24 cellular contexts compared by ENCODE assay signal in genomic region chr2:15932394-15933183, GRCh38. TPM values are rescaled to one million over a fixed set of nuclear protein-coding genes. Genes with fewer than 3 reads are reported as not detected.
"Had no signal": no experiment of that assay in that cellular context is flagged by ENCODE, and none has a peak within 500 bp of the region (broad histone marks: within the 10 kb centered on the region; RNA-seq: fewer than 3 reads in every experiment).

No MANE protein-coding gene starts in this region.

- DNase-seq: Kasumi-1, MM.1S, NCI-H1092 treated with DMSO at 0.1 percent for 48 hours, NCI-H1436, NCI-H187 treated with DMSO at 0.1 percent for 48 hours, NCI-H2029 treated with DMSO at 0.1 percent for 48 hours, NCI-H2171 treated with DMSO at 0.1 percent for 48 hours, NCI-H345, NCI-H446 treated with DMSO at 0.1 percent for 48 hours, NCI-H510A treated with DMSO at 0.1 percent for 48 hours, Right ventricle myocardium superior, RPMI8226, SIG-M5, SK-N-SH, SW 1271, T-cell had no signal

- H3K9me3 ChIP-seq: SJSA1, SK-N-SH had no signal

- H3K4me1 ChIP-seq: SJSA1 had no signal

- H3K36me3 ChIP-seq: SJSA1 had no signal

- H3K4me2 ChIP-seq: KMS-11, SK-N-SH had no signal

- FAIRE-seq: HTR-8/SVneo, K562, RCC 7860 had no signal

- H3K27me3 ChIP-seq: SJSA1 had no signal

- H3K9ac ChIP-seq: KMS-11, SK-N-SH had no signal

- H3K27ac ChIP-seq: HL-60, KMS-11, SJSA1 had no signal

- ATAC-seq: K562, T-cell had no signal

- H3K4me3 ChIP-seq: K562, SJSA1 had no signal

- H3K9me2 ChIP-seq: SK-N-SH had no signal

RNA-seq across cellular contexts. Expression of gene MYCN, which starts 7.8 kb away (rescaled TPM):
- total RNA-seq: K562, M059J had no signal
- polyA plus RNA-seq: IgD-negative memory B cell, K562 had no signal
